ENCODE assay signal across 15 cellular contexts in genomic region chr19:56170261-56170660, GRCh38. TPM values are rescaled to one million over a fixed set of nuclear protein-coding genes. Genes with fewer than 3 reads are reported as not detected.
DNase-seq lines count a peak whose midpoint lies in the region; ATAC-seq and TF ChIP-seq lines count a peak whose summit lies in the region.
"Had no signal": no experiment of that assay in that cellular context is flagged by ENCODE, and none has a peak within 500 bp of the region (broad histone marks: within the 10 kb centered on the region; RNA-seq: fewer than 3 reads in every experiment).

No MANE protein-coding gene starts in this region.

- peaks cover 0 to 20% (median 5%) of the 10 kb centered on the region in 5 donors for H3K27me3 Mint-ChIP-seq in naive thymus-derived CD4-positive, alpha-beta T cell

- no peak overlapping the region for H2AFZ ChIP-seq in hepatocyte

- TF ChIP-seq CTCF in hepatocyte (IDR thresholded peaks at IDR 0.05; ENCODE audit: poor library complexity) = no peak

- no peaks in the 10 kb centered on the region for H3K79me2 ChIP-seq in hepatocyte

- peaks cover 8% of the 10 kb centered on the region for H3K27me3 ChIP-seq in hepatocyte
- H3K27me3 ChIP-seq in naive thymus-derived CD4-positive, alpha-beta T cell (ENCODE audit: control insufficient read depth in 2 of 2, insufficient read depth in 2 of 2, low read length in 2 of 2) = no peaks in the 10 kb centered on the region
- H3K27me3 ChIP-seq in aorta (ENCODE audit: control insufficient read depth in 1 of 2, insufficient read depth in 2 of 2, low read length in 1 of 2) = no peaks in the 10 kb centered on the region

- in situ Hi-C loops in SK-MEL-5 (cut with HindIII; ENCODE audit: low pct_unique_long_range_greater_than_20kb, low sequenced_read_pairs) = no loop called here

- intact Hi-C loops in naive thymus-derived CD4-positive, alpha-beta T cell (cut with micrococcal nuclease) = loop anchor here in 1 of 2 donors (5.0 kb wide), 1 partner anchor 48 kb away; the partner anchor contains the start of gene ZNF787
- intact Hi-C loops in aorta (cut with DNase I) = loop anchor here in 1 of 2 donors (5.0 kb wide), 1 partner anchor 93 kb away; no protein-coding TSS in a partner anchor

- H3K9me3 ChIP-seq in hepatocyte (ENCODE audit: low read depth) (no peaks in the 10 kb centered on the region), aorta (ENCODE audit: control insufficient read depth, low read length) (no peaks in the 10 kb centered on the region)
- no peaks in the 10 kb centered on the region for H3K9me3 ChIP-seq in naive thymus-derived CD4-positive, alpha-beta T cell (ENCODE audit: control insufficient read depth in 2 of 3, low read length in 3 of 3)

- no peaks in the 10 kb centered on the region for H3K36me3 Mint-ChIP-seq in naive thymus-derived CD4-positive, alpha-beta T cell

- H3K4me2 ChIP-seq in hepatocyte = no peak overlapping the region

- DNase-seq in A172 (ENCODE audit: low spot score) (peak; percentile 99), HT1080 (ENCODE audit: low read depth) (peak; percentile 96), SK-MEL-5 (ENCODE audit: low read depth, low spot score) (peak; percentile 17), hepatocyte (ENCODE audit: low spot score) (peak; percentile 28), COR-L47 (lab: John Stamatoyannopoulos, UW) (no peak), aorta (no peak), D341Med (ENCODE audit: low spot score) (no peak)
- no peak for DNase-seq in naive thymus-derived CD4-positive, alpha-beta T cell
- DNase-seq: activated CD8-positive, alpha-beta memory T cell treated with anti-CD3 and anti-CD28 coated beads for 24 hours; AML-193; amniotic stem cell; HCEC 1CT; left colon had no signal

- no peaks in the 10 kb centered on the region for H4K20me1 ChIP-seq in hepatocyte (ENCODE audit: insufficient read depth, poor library complexity, severe bottlenecking)

- POLR2A ChIA-PET in naive thymus-derived CD4-positive, alpha-beta T cell (lab: Charles Lee) = no interaction called here

- H3K4me1 ChIP-seq in hepatocyte (ENCODE audit: insufficient read depth) = no peaks in the 10 kb centered on the region
- H3K4me1 ChIP-seq in naive thymus-derived CD4-positive, alpha-beta T cell (ENCODE audit: control insufficient read depth in 2 of 2, insufficient read depth in 2 of 2, low read length in 2 of 2) = no peaks in the 10 kb centered on the region
- no peaks in the 10 kb centered on the region for H3K4me1 ChIP-seq in aorta (ENCODE audit: control insufficient read depth in 1 of 2, insufficient read depth in 2 of 2, low read length in 2 of 2)

- WGBS in hepatocyte (ENCODE audit: low lambda C conversion rate, missing lambda C conversion rate) = 78% methylated on average over 14 of the region's 14 CpGs
- WGBS in aorta, 2 donors = 71% methylated on average over 14 of the region's 14 CpGs

- H3K9me3 Mint-ChIP-seq in naive thymus-derived CD4-positive, alpha-beta T cell = peaks cover 0 to 4% (median 0%) of the 10 kb centered on the region in 11 donors

- ATAC-seq in naive thymus-derived CD4-positive, alpha-beta T cell = no peak
- no peak for ATAC-seq in aorta (ENCODE audit: low FRiP score)
- ATAC-seq: left colon had no signal

- H3K4me3 ChIP-seq in hepatocyte (no peak overlapping the region), aorta (ENCODE audit: low read length in 2 of 2) (no peak overlapping the region)
- no peak overlapping the region for H3K4me3 ChIP-seq in naive thymus-derived CD4-positive, alpha-beta T cell (ENCODE audit: low read length)

- peak overlapping the region in 1 of 9 donors; percentile 34 for H3K27ac Mint-ChIP-seq in naive thymus-derived CD4-positive, alpha-beta T cell
- H3K27ac Mint-ChIP-seq: progenitor cell of endocrine pancreas had no signal

- CTCF ChIA-PET in naive thymus-derived CD4-positive, alpha-beta T cell (lab: Charles Lee) = no interaction called here

- peaks cover 0 to 2% (median 0%) of the 10 kb centered on the region in 7 donors for H3K4me1 Mint-ChIP-seq in naive thymus-derived CD4-positive, alpha-beta T cell

- H3K4me3 Mint-ChIP-seq in naive thymus-derived CD4-positive, alpha-beta T cell = no peak overlapping the region

- no peaks in the 10 kb centered on the region for H3K9me2 ChIP-seq in hepatocyte (replicated peaks; ENCODE audit: insufficient read depth)

- no peaks in the 10 kb centered on the region for H3K36me3 ChIP-seq in hepatocyte (replicated peaks; ENCODE audit: insufficient read depth, low read depth)
- no peaks in the 10 kb centered on the region for H3K36me3 ChIP-seq in naive thymus-derived CD4-positive, alpha-beta T cell (ENCODE audit: control insufficient read depth in 2 of 3, insufficient read depth in 3 of 3, low read length in 3 of 3)
- no peaks in the 10 kb centered on the region for H3K36me3 ChIP-seq in aorta (ENCODE audit: control insufficient read depth in 1 of 2, insufficient read depth in 2 of 2, low read length in 1 of 2)

- no peak overlapping the region for H3K27ac ChIP-seq in hepatocyte
- H3K27ac ChIP-seq in naive thymus-derived CD4-positive, alpha-beta T cell (ENCODE audit: low read depth, low read length) = no peak overlapping the region
- no peak overlapping the region for H3K27ac ChIP-seq in aorta (ENCODE audit: low read depth in 1 of 2, low read length in 2 of 2)

RNA-seq across cellular contexts. Expression of gene GALP, which starts 5.5 kb away (rescaled TPM):
- total RNA-seq in A172 (2014; rRNA removed; shearing (Covaris generic)) = not detected in 2 replicates
- not detected in 2 replicates for total RNA-seq in HT1080 (2014; rRNA removed; shearing (Covaris generic))
- polyA plus RNA-seq in HT1080 (2015; cell fraction: cytosol; rRNA removed) = not detected in 2 replicates
- not detected in 2 replicates for polyA plus RNA-seq in HT1080 (2015; cell fraction: nucleus; rRNA removed)
- total RNA-seq in SK-MEL-5 (2014; rRNA removed; shearing (Covaris generic)) = not detected in 2 replicates
- polyA plus RNA-seq in SK-MEL-5 (2015; cell fraction: cytosol; rRNA removed) = not detected in 2 replicates
- not detected in 2 replicates for polyA plus RNA-seq in SK-MEL-5 (2015; cell fraction: nucleus; rRNA removed)
- total RNA-seq in hepatocyte (not detected in 2 replicates), aorta (not detected)
- polyA plus RNA-seq in hepatocyte (not detected in 2 replicates), aorta (not detected)
- total RNA-seq in naive thymus-derived CD4-positive, alpha-beta T cell = not detected
- not detected for polyA plus RNA-seq in naive thymus-derived CD4-positive, alpha-beta T cell
- total RNA-seq: left colon; progenitor cell of endocrine pancreas; T-helper 1 cell treated with Interleukin-12 subunit alpha and Interleukin-12 subunit beta and Interleukin-4 antibody, amounts not matched to agents 30 ng/mL and 1 ng/mL, for 36 hours had no signal

RNA-seq across cellular contexts. Expression of gene ZSCAN5B, which starts 27.3 kb away (rescaled TPM):
- total RNA-seq in A172 (2014; rRNA removed; shearing (Covaris generic)) = not detected in 2 replicates
- not detected in 2 replicates for total RNA-seq in HT1080 (2014; rRNA removed; shearing (Covaris generic))
- 0.03 TPM in 1 of 2 replicates, not detected in the other for polyA plus RNA-seq in HT1080 (2015; cell fraction: cytosol; rRNA removed)
- polyA plus RNA-seq in HT1080 (2015; cell fraction: nucleus; rRNA removed) = not detected in 2 replicates
- total RNA-seq in SK-MEL-5 (2014; rRNA removed; shearing (Covaris generic)) = not detected in 2 replicates
- not detected in 2 replicates for polyA plus RNA-seq in SK-MEL-5 (2015; cell fraction: cytosol; rRNA removed)
- polyA plus RNA-seq in SK-MEL-5 (2015; cell fraction: nucleus; rRNA removed) = not detected in 2 replicates
- total RNA-seq in hepatocyte = not detected in 2 replicates
- not detected in 2 replicates for polyA plus RNA-seq in hepatocyte
- total RNA-seq in naive thymus-derived CD4-positive, alpha-beta T cell = not detected
- not detected for polyA plus RNA-seq in naive thymus-derived CD4-positive, alpha-beta T cell
- not detected for total RNA-seq in aorta
- not detected for polyA plus RNA-seq in aorta
- total RNA-seq: left colon; progenitor cell of endocrine pancreas; T-helper 1 cell treated with Interleukin-12 subunit alpha and Interleukin-12 subunit beta and Interleukin-4 antibody, amounts not matched to agents 30 ng/mL and 1 ng/mL, for 36 hours had no signal

RNA-seq across cellular contexts. Expression of gene ZNF444, which starts 29.2 kb away (rescaled TPM):
- 27.5 and 29.4 TPM in 2 replicates for total RNA-seq in A172 (2014; rRNA removed; shearing (Covaris generic))
- total RNA-seq in HT1080 (2014; rRNA removed; shearing (Covaris generic)) = 31.4 and 35.6 TPM in 2 replicates
- 30.8 and 31.6 TPM in 2 replicates for polyA plus RNA-seq in HT1080 (2015; cell fraction: cytosol; rRNA removed)
- polyA plus RNA-seq in HT1080 (2015; cell fraction: nucleus; rRNA removed) = 45.1 and 45.4 TPM in 2 replicates
- 8.0 and 14.6 TPM in 2 replicates for total RNA-seq in SK-MEL-5 (2014; rRNA removed; shearing (Covaris generic))
- polyA plus RNA-seq in SK-MEL-5 (2015; cell fraction: cytosol; rRNA removed) = 27.3 and 28.9 TPM in 2 replicates
- polyA plus RNA-seq in SK-MEL-5 (2015; cell fraction: nucleus; rRNA removed) = 21.3 and 46.4 TPM in 2 replicates
- 38.3 and 46.6 TPM in 2 replicates for total RNA-seq in hepatocyte
- 60.2 and 74.3 TPM in 2 replicates for polyA plus RNA-seq in hepatocyte
- total RNA-seq in naive thymus-derived CD4-positive, alpha-beta T cell = 10 to 100 TPM; 22.2 to 49.6 (median 35.7) TPM
- polyA plus RNA-seq in naive thymus-derived CD4-positive, alpha-beta T cell = 10 to 100 TPM; 15.9 to 35.3 TPM
- 10 to 100 TPM; 23.0 to 26.1 TPM for total RNA-seq in aorta
- 10 to 100 TPM; 10.3 to 48.3 TPM for polyA plus RNA-seq in aorta

RNA-seq across cellular contexts. Expression of gene ZSCAN5C, which starts 31.8 kb away (rescaled TPM):
- total RNA-seq in A172 (2014; rRNA removed; shearing (Covaris generic)) = not detected in 2 replicates
- not detected in 2 replicates for total RNA-seq in HT1080 (2014; rRNA removed; shearing (Covaris generic))
- polyA plus RNA-seq in HT1080 (2015; cell fraction: cytosol; rRNA removed) = not detected in 2 replicates
- not detected in 2 replicates for polyA plus RNA-seq in HT1080 (2015; cell fraction: nucleus; rRNA removed)
- total RNA-seq in SK-MEL-5 (2014; rRNA removed; shearing (Covaris generic)) = not detected in 2 replicates
- not detected in 2 replicates for polyA plus RNA-seq in SK-MEL-5 (2015; cell fraction: cytosol; rRNA removed)
- not detected in 2 replicates for polyA plus RNA-seq in SK-MEL-5 (2015; cell fraction: nucleus; rRNA removed)
- total RNA-seq in hepatocyte = not detected in 2 replicates
- not detected in 2 replicates for polyA plus RNA-seq in hepatocyte
- total RNA-seq in naive thymus-derived CD4-positive, alpha-beta T cell = not detected
- not detected for polyA plus RNA-seq in naive thymus-derived CD4-positive, alpha-beta T cell
- not detected for total RNA-seq in aorta
- polyA plus RNA-seq in aorta = not detected
- total RNA-seq: left colon; progenitor cell of endocrine pancreas; T-helper 1 cell treated with Interleukin-12 subunit alpha and Interleukin-12 subunit beta and Interleukin-4 antibody, amounts not matched to agents 30 ng/mL and 1 ng/mL, for 36 hours had no signal

RNA-seq across cellular contexts. Expression of gene ZNF787, which starts 49.2 kb away (rescaled TPM):
- total RNA-seq in A172 (2014; rRNA removed; shearing (Covaris generic)) = 18.1 and 44.8 TPM in 2 replicates
- 75.1 and 81.6 TPM in 2 replicates for total RNA-seq in HT1080 (2014; rRNA removed; shearing (Covaris generic))
- 26.3 and 35.3 TPM in 2 replicates for polyA plus RNA-seq in HT1080 (2015; cell fraction: cytosol; rRNA removed)
- polyA plus RNA-seq in HT1080 (2015; cell fraction: nucleus; rRNA removed) = 21.1 and 21.7 TPM in 2 replicates
- total RNA-seq in SK-MEL-5 (2014; rRNA removed; shearing (Covaris generic)) = 30.4 and 31.7 TPM in 2 replicates
- polyA plus RNA-seq in SK-MEL-5 (2015; cell fraction: cytosol; rRNA removed) = 32.7 and 34.1 TPM in 2 replicates
- 14.4 and 18.1 TPM in 2 replicates for polyA plus RNA-seq in SK-MEL-5 (2015; cell fraction: nucleus; rRNA removed)
- total RNA-seq in hepatocyte (14.5 and 23.5 TPM in 2 replicates), aorta (10 to 100 TPM; 23.9 to 25.5 TPM)
- polyA plus RNA-seq in hepatocyte (24.9 and 27.2 TPM in 2 replicates), aorta (10 to 100 TPM in 1 of 2 donors, 1 to 10 TPM in 1; 6.6 to 12.1 TPM)
- 10 to 100 TPM; 19.7 to 41.2 (median 33.0) TPM for total RNA-seq in naive thymus-derived CD4-positive, alpha-beta T cell
- polyA plus RNA-seq in naive thymus-derived CD4-positive, alpha-beta T cell = 1 to 10 TPM; 1.5 to 2.4 TPM

Comparison
In these comparisons a context has a peak if more than half of its experiments do, and no peak if none do; other contexts are left out.
1. DNase-seq: peak in A172 (single experiment), HT1080 (single experiment), SK-MEL-5 (single experiment) and hepatocyte (single experiment); none in COR-L47 (single experiment), naive thymus-derived CD4-positive, alpha-beta T cell (0 of 9), aorta (0 of 2) and D341Med (single experiment).